Comparison of ENCODE assay signal across 1 cellular context in the genomic region with DNA sequence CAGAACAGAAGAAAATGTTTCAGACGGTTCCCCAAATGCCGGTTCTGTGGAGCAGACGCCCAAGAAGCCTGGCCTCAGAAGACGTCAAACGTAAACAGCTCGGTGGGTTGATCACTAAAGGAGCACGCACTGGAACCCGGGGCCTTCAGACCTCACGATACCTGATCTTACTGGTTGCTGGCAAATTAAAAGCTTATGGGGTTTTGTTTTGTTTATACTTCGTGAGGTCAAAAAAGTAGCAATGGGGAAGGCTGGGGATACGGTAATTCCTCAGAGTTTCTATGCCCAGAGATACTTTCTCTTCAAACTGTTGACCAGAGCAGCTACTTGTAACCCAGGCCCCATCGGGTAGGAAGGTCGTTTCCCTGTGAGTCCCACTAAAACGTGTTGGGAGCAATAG.
TF ChIP-seq lines count a peak whose summit lies in the region.

No MANE protein-coding gene starts in this region.

TF ChIP-seq in GM12878, 131 proteins besides CTCF, POLR2A, EP300 and RAD21 (continued from another document):
- TF ChIP-seq, protein P1, sequence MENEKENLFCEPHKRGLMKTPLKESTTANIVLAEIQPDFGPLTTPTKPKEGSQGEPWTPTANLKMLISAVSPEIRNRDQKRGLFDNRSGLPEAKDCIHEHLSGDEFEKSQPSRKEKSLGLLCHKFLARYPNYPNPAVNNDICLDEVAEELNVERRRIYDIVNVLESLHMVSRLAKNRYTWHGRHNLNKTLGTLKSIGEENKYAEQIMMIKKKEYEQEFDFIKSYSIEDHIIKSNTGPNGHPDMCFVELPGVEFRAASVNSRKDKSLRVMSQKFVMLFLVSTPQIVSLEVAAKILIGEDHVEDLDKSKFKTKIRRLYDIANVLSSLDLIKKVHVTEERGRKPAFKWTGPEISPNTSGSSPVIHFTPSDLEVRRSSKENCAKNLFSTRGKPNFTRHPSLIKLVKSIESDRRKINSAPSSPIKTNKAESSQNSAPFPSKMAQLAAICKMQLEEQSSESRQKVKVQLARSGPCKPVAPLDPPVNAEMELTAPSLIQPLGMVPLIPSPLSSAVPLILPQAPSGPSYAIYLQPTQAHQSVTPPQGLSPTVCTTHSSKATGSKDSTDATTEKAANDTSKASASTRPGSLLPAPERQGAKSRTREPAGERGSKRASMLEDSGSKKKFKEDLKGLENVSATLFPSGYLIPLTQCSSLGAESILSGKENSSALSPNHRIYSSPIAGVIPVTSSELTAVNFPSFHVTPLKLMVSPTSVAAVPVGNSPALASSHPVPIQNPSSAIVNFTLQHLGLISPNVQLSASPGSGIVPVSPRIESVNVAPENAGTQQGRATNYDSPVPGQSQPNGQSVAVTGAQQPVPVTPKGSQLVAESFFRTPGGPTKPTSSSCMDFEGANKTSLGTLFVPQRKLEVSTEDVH (IDR thresholded peaks at IDR 0.05; ENCODE audit: low read depth, partially characterized antibody): no peak
- TF ChIP-seq WRNIP1 (IDR thresholded peaks at IDR 0.05; ENCODE audit: borderline replicate concordance, low read depth, low read length) (0 out of 2 replicates have a peak, but pooled peaks have one; percentile 78), POU2F2 (IDR thresholded peaks at IDR 0.05; ENCODE audit: borderline replicate concordance, low read depth, low read length) (0 out of 3 replicates have a peak, but pooled peaks have one; percentile 19), YY1 (IDR thresholded peaks at IDR 0.05; ENCODE audit: low read depth, low read length) (0 out of 2 replicates have a peak, but pooled peaks have one; percentile 20), CHD1 (IDR thresholded peaks at IDR 0.05; ENCODE audit: low read depth, low read length) (no peak; the same call in 1 of the 2 replicates)
